11 cellular contexts compared by ENCODE assay signal in the genomic region with DNA sequence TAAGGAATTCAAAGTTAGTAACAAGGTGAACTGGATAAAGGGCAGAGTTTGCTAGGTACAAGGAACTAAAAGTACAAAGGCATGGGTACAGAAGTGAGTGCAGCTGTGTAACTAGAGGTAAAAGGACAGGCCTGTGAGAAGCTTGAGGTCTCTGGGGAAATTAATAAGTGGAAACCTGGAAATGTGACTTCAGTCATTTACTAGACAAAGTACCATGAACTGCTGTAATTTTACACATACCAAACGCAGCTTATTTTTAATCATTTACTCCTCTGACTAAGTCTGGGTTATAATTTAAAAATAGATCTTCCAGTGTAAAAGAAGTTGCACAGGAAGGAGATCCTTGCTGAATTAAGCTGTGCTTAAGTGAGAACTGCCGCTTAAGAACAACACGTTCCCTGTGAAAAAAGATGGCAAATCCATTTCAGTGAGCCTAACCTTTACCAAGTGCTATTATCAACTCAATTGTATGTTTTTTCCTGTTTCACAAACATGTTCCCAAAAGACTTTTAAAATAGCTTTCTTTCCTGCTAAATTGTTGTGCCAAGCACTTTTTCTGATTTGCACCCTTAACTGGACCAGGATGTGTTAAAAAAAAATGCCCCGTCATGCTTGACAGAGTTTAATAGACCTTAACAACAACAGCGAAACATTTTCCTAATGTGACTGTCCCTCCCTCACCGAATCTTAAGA. TPM values are rescaled to one million over a fixed set of nuclear protein-coding genes. Genes with fewer than 3 reads are reported as not detected.
DNase-seq lines count a peak whose midpoint lies in the region; ATAC-seq and TF ChIP-seq lines count a peak whose summit lies in the region.
"Had no signal": no experiment of that assay in that cellular context is flagged by ENCODE, and none has a peak within 500 bp of the region (broad histone marks: within the 10 kb centered on the region; RNA-seq: fewer than 3 reads in every experiment).

No MANE protein-coding gene starts in this region.

- TF ChIP-seq CTCF in dorsolateral prefrontal cortex (IDR thresholded peaks at IDR 0.05 in 54 of 56, conservative IDR thresholded peaks at IDR 0.05 in 2 of 56; ENCODE audit: low read depth in 1 of 56, partially characterized antibody in 56 of 56), result no peak

- intact Hi-C loops in dorsolateral prefrontal cortex (cut with DNase I), result no loop called here

- H3K27ac ChIP-seq in dorsolateral prefrontal cortex, result peak overlapping the region in 30 of 59 donors; percentile 3 to 78 (median 35)
- H3K27ac ChIP-seq in mesodermal cell (ENCODE audit: low read depth, low read length, severe bottlenecking), result peak overlapping the region; percentile 55

- no peaks in the 10 kb centered on the region for H3K27me3 ChIP-seq in dorsolateral prefrontal cortex

- H3K36me3 ChIP-seq in mesodermal cell (ENCODE audit: control insufficient read depth, insufficient read depth, low read length), result no peaks in the 10 kb centered on the region

- peak; percentile 2 for DNase-seq in AG08395 (ENCODE audit: low spot score)
- DNase-seq in dorsolateral prefrontal cortex, result no peak
- DNase-seq in hippocampal formation (lab: John Stamatoyannopoulos, UW), result no peak
- DNase-seq in NCI-H1930 (lab: John Stamatoyannopoulos, UW), result no peak
- DNase-seq: AML-193, NCI-H187 had no signal

- H3K4me3 ChIP-seq in dorsolateral prefrontal cortex, result peak overlapping the region in 39 of 59 donors; percentile 0 to 44 (median 23)
- H3K4me3 ChIP-seq in mesodermal cell (ENCODE audit: extremely low read depth, insufficient read depth, low read length, poor library complexity, severe bottlenecking), result no peak overlapping the region
- H3K4me3 ChIP-seq: lung had no signal

- WGBS in mesodermal cell (ENCODE audit: insufficient coverage in 2 of 2), 2 experiments, result 87 to 89% methylated on average over 3 of the region's 6 CpGs

- ATAC-seq in HG02973 (IDR thresholded peaks at IDR 0.05; ENCODE audit: unreplicated experiment) (peak; percentile 56), HG02610 (IDR thresholded peaks at IDR 0.05; ENCODE audit: unreplicated experiment) (no peak), HG03520 (IDR thresholded peaks at IDR 0.05; ENCODE audit: unreplicated experiment) (no peak)

- H3K4me1 ChIP-seq in mesodermal cell (ENCODE audit: control insufficient read depth, insufficient read depth, low read length, poor library complexity, severe bottlenecking), result no peaks in the 10 kb centered on the region

- H3K9me3 ChIP-seq in mesodermal cell (ENCODE audit: control insufficient read depth, low read length), result no peaks in the 10 kb centered on the region

RNA-seq across cellular contexts. Expression of a gene that starts 44.3 kb away (rescaled TPM):
- 10 to 100 TPM in 86 of 120 experiments, 1 to 10 TPM in 34; 4.7 to 21.2 (median 11.7) TPM for total RNA-seq in dorsolateral prefrontal cortex
- 29.0 TPM for polyA plus RNA-seq in mesodermal cell (2013, experiment 1 of 2)
- 19.3 TPM for polyA plus RNA-seq in mesodermal cell (2013, experiment 2 of 2)
